7 cellular contexts compared by ENCODE assay signal in genomic region chr16:29264080-29264827, GRCh38.
DNase-seq lines count a peak whose midpoint lies in the region; ATAC-seq and TF ChIP-seq lines count a peak whose summit lies in the region.
"Not testable (repeated sequence)": the region's sequence is repeated elsewhere in the genome, so short reads cannot be mapped to it uniquely, and the experiment has no call there.

No MANE protein-coding gene starts in this region.

- intact Hi-C loops in breast epithelium (cut with DNase I; ENCODE audit: low total_unique reads); right lobe of liver (cut with DNase I): not testable (repeated sequence)

- TF ChIP-seq POLR2A in breast epithelium (IDR thresholded peaks at IDR 0.05); gastroesophageal sphincter (IDR thresholded peaks at IDR 0.05); right lobe of liver (IDR thresholded peaks at IDR 0.05): not testable (repeated sequence)

- H3K9me3 ChIP-seq in breast epithelium; gastroesophageal sphincter; right lobe of liver; osteoblast (ENCODE audit: low read depth, low read length): not testable (repeated sequence)

- H2AFZ ChIP-seq in osteoblast (ENCODE audit: low read length) = not testable (repeated sequence)

- H3K4me1 Mint-ChIP-seq in HFFc6 (ENCODE audit: low read depth) = peaks cover 36% of the 10 kb centered on the region
- H3K4me1 Mint-ChIP-seq in WTC11 = not testable (repeated sequence)
- H3K4me1 Mint-ChIP-seq in stimulated activated effector memory CD8-positive, alpha-beta T cell treated with anti-CD3 and anti-CD28 coated beads, Interleukin-12 subunit alpha, Interleukin-12 subunit beta, amount 100 ng/mL, for 72 hours = peaks cover 16% of the 10 kb centered on the region

- H3K79me2 ChIP-seq in osteoblast (ENCODE audit: insufficient read depth, low read length) = not testable (repeated sequence)

- 44 to 48% methylated on average over 4 to 7 of the region's 10 CpGs for WGBS in gastroesophageal sphincter (ENCODE audit: low coverage in 1 of 2), 2 donors
- 39% methylated on average over 6 of the region's 10 CpGs for WGBS in right lobe of liver (ENCODE audit: insufficient coverage, low coverage, low lambda C conversion rate, missing lambda C conversion rate)

- peak overlapping the region; percentile 68 to 82 for H3K27ac ChIP-seq in breast epithelium
- H3K27ac ChIP-seq in gastroesophageal sphincter = peak overlapping the region in 3 of 4 donors; percentile 61 to 80 (median 80)
- peak overlapping the region; percentile 13 to 57 (median 44) for H3K27ac ChIP-seq in right lobe of liver
- peak overlapping the region; percentile 95 for H3K27ac ChIP-seq in osteoblast (ENCODE audit: low read depth, low read length)

- not testable (repeated sequence) for H3K4me2 ChIP-seq in osteoblast (ENCODE audit: insufficient read depth, low read length)

- not testable (repeated sequence) for H3K4me3 ChIP-seq in breast epithelium; gastroesophageal sphincter; right lobe of liver; osteoblast (ENCODE audit: insufficient read depth, low read length)

- peak overlapping the region; percentile 81 for H3K27ac Mint-ChIP-seq in HFFc6
- not testable (repeated sequence) for H3K27ac Mint-ChIP-seq in WTC11
- H3K27ac Mint-ChIP-seq in stimulated activated effector memory CD8-positive, alpha-beta T cell treated with anti-CD3 and anti-CD28 coated beads, Interleukin-12 subunit alpha, Interleukin-12 subunit beta, amount 100 ng/mL, for 72 hours = peak overlapping the region; percentile 76

- 0 out of 2 replicates have a peak overlapping the region, but pooled peaks have one; percentile 30 for H3K4me3 Mint-ChIP-seq in HFFc6
- H3K4me3 Mint-ChIP-seq in WTC11; stimulated activated effector memory CD8-positive, alpha-beta T cell treated with anti-CD3 and anti-CD28 coated beads, Interleukin-12 subunit alpha, Interleukin-12 subunit beta, amount 100 ng/mL, for 72 hours: not testable (repeated sequence)

- CTCF ChIA-PET in WTC11 (lab: Charles Lee) = not testable (repeated sequence)

- not testable (repeated sequence) for H3K36me3 ChIP-seq in breast epithelium; gastroesophageal sphincter; right lobe of liver; osteoblast (ENCODE audit: insufficient read depth, low read length)

- DNase-seq in HFFc6; WTC11 (ENCODE audit: low spot score); breast epithelium (ENCODE audit: low spot score in 2 of 2); right lobe of liver; osteoblast (ENCODE audit: insufficient read length, low spot score, missing footprints); stimulated activated effector memory CD8-positive, alpha-beta T cell treated with anti-CD3 and anti-CD28 coated beads, Interleukin-12 subunit alpha, Interleukin-12 subunit beta, amount 100 ng/mL, for 72 hours (ENCODE audit: low spot score in 2 of 2): not testable (repeated sequence)

- H4K20me1 ChIP-seq in osteoblast (ENCODE audit: insufficient read depth, low read length) = not testable (repeated sequence)

- H3K4me1 ChIP-seq in breast epithelium = not testable (repeated sequence)
- H3K4me1 ChIP-seq in gastroesophageal sphincter = peaks cover 8 to 54% (median 27%) of the 10 kb centered on the region in 3 donors
- peaks cover 0 to 21% (median 6%) of the 10 kb centered on the region in 4 donors for H3K4me1 ChIP-seq in right lobe of liver
- peaks cover 43% of the 10 kb centered on the region for H3K4me1 ChIP-seq in osteoblast (ENCODE audit: insufficient read depth, low read length)

- not testable (repeated sequence) for TF ChIP-seq EP300 in gastroesophageal sphincter (IDR thresholded peaks at IDR 0.05)

- H3K9me3 Mint-ChIP-seq in HFFc6; WTC11; stimulated activated effector memory CD8-positive, alpha-beta T cell treated with anti-CD3 and anti-CD28 coated beads, Interleukin-12 subunit alpha, Interleukin-12 subunit beta, amount 100 ng/mL, for 72 hours: not testable (repeated sequence)

- H3K27me3 Mint-ChIP-seq in HFFc6 (ENCODE audit: insufficient read depth); WTC11 (ENCODE audit: low read depth): not testable (repeated sequence)

- not testable (repeated sequence) for H3K27me3 ChIP-seq in breast epithelium; gastroesophageal sphincter; right lobe of liver; osteoblast (ENCODE audit: insufficient read depth, low read length)

- TF ChIP-seq CTCF in HFFc6 (IDR thresholded peaks at IDR 0.05); WTC11 (IDR thresholded peaks at IDR 0.05); breast epithelium (IDR thresholded peaks at IDR 0.05); gastroesophageal sphincter (IDR thresholded peaks at IDR 0.05); right lobe of liver (IDR thresholded peaks at IDR 0.05); osteoblast (IDR thresholded peaks at IDR 0.05; ENCODE audit: extremely low read depth, low read depth, low read length): not testable (repeated sequence)

- ATAC-seq in WTC11; gastroesophageal sphincter; right lobe of liver; stimulated activated effector memory CD8-positive, alpha-beta T cell treated with anti-CD3 and anti-CD28 coated beads, Interleukin-12 subunit alpha, Interleukin-12 subunit beta, amount 100 ng/mL, for 72 hours: not testable (repeated sequence)

- H3K36me3 Mint-ChIP-seq in HFFc6 (ENCODE audit: low read depth); WTC11; stimulated activated effector memory CD8-positive, alpha-beta T cell treated with anti-CD3 and anti-CD28 coated beads, Interleukin-12 subunit alpha, Interleukin-12 subunit beta, amount 100 ng/mL, for 72 hours: not testable (repeated sequence)

- POLR2A ChIA-PET in WTC11 (lab: Charles Lee) = not testable (repeated sequence)

TF ChIP-seq in WTC11, 78 proteins besides CTCF, POLR2A, EP300 and RAD21:
- TF ChIP-seq GABPB1 (CRISPR knock-in tag; IDR thresholded peaks at IDR 0.05) = peak; percentile 59

Comparison
In these comparisons a context has a peak if more than half of its experiments do, and no peak if none do; other contexts are left out.
1. H3K27ac ChIP-seq: peak in every context shown above with its lines; median percentile 95 in osteoblast; 80 in gastroesophageal sphincter; 75 in breast epithelium; 44 in right lobe of liver.